25 cellular contexts compared by ENCODE assay signal in genomic region chr21:43693981-43694380, GRCh38.
"Had no signal": no experiment of that assay in that cellular context is flagged by ENCODE, and none has a peak within 500 bp of the region (broad histone marks: within the 10 kb centered on the region; RNA-seq: fewer than 3 reads in every experiment).

No MANE protein-coding gene starts in this region.

- H3K9me3 Mint-ChIP-seq: activated B cell treated with CpG ODN at 0.5 μM for 24 hours; effector memory CD8-positive, alpha-beta T cell; immature natural killer cell; mesothelial cell of epicardium had no signal

- ATAC-seq: activated CD4-positive, alpha-beta T cell treated with anti-CD3 and anti-CD28 coated beads for 36 hours; effector memory CD8-positive, alpha-beta T cell; esophagus mucosa; naive thymus-derived CD8-positive, alpha-beta T cell; stimulated activated naive CD8-positive, alpha-beta T cell treated with anti-CD3 and anti-CD28 coated beads, Interleukin-15, Interleukin-2, amounts not matched to agents 100 U/mL and 50 U/mL, for 24 hours had no signal

- H3K27ac ChIP-seq: adrenal gland, ascending aorta, brain microvascular endothelial cell, dorsolateral prefrontal cortex, hepatocyte, left ventricle myocardium inferior, upper lobe of left lung had no signal

- H3K27me3 ChIP-seq: adrenal gland, ascending aorta, brain microvascular endothelial cell, dorsolateral prefrontal cortex, hepatocyte, upper lobe of left lung had no signal

- H3K9me3 ChIP-seq: adrenal gland, ascending aorta, left ventricle myocardium inferior, upper lobe of left lung had no signal

- H3K4me3 ChIP-seq: adrenal gland, ascending aorta, dorsolateral prefrontal cortex, hepatocyte, left ventricle myocardium inferior, upper lobe of left lung had no signal

- H3K4me3 Mint-ChIP-seq: activated B cell treated with CpG ODN at 0.5 μM for 24 hours; activated CD4-positive, alpha-beta T cell treated with anti-CD3 and anti-CD28 coated beads for 36 hours; effector memory CD8-positive, alpha-beta T cell; immature natural killer cell; mesothelial cell of epicardium; naive thymus-derived CD8-positive, alpha-beta T cell had no signal

- H3K4me1 Mint-ChIP-seq: activated B cell treated with CpG ODN at 0.5 μM for 24 hours, immature natural killer cell, mesothelial cell of epicardium had no signal

- DNase-seq: activated B cell treated with CpG ODN at 0.5 μM for 24 hours; activated CD4-positive, alpha-beta T cell treated with anti-CD3 and anti-CD28 coated beads for 36 hours; activated CD4-positive, alpha-beta T cell treated with anti-CD3 and anti-CD28 coated beads, Interleukin-2, amount 50 U/mL, for 48 hours; activated CD8-positive, alpha-beta memory T cell treated with anti-CD3 and anti-CD28 coated beads, Interleukin-2, amount 50 U/mL, for 48 hours; activated gamma-delta T cell; activated naive CD4-positive, alpha-beta T cell treated with anti-CD3 and anti-CD28 coated beads, Interleukin-2, amount 50 U/mL, for 16 hours; activated T-cell treated with anti-CD3 and anti-CD28 coated beads, Interleukin-2, amount 50 U/mL, for 48 hours; adrenal gland; brain microvascular endothelial cell; effector memory CD8-positive, alpha-beta T cell; foreskin melanocyte; immature natural killer cell; left ventricle myocardium inferior; mammary epithelial cell; naive thymus-derived CD8-positive, alpha-beta T cell; stimulated activated CD4-positive, alpha-beta T cell treated with anti-CD3 and anti-CD28 coated beads, Interleukin-4, amount 100 ng/mL, for 4 hours; stimulated activated naive CD8-positive, alpha-beta T cell treated with anti-CD3 and anti-CD28 coated beads, Interleukin-15, Interleukin-2, amounts not matched to agents 100 U/mL and 50 U/mL, for 24 hours; T1000; upper lobe of left lung had no signal

- H3K4me1 ChIP-seq: adrenal gland, ascending aorta, left ventricle myocardium inferior, upper lobe of left lung had no signal

- H3K27me3 Mint-ChIP-seq: activated B cell treated with CpG ODN at 0.5 μM for 24 hours; activated CD4-positive, alpha-beta T cell treated with anti-CD3 and anti-CD28 coated beads for 36 hours; effector memory CD8-positive, alpha-beta T cell; naive thymus-derived CD8-positive, alpha-beta T cell; progenitor cell of endocrine pancreas had no signal

- H3K27ac Mint-ChIP-seq: activated B cell treated with CpG ODN at 0.5 μM for 24 hours; activated CD4-positive, alpha-beta T cell treated with anti-CD3 and anti-CD28 coated beads for 36 hours; effector memory CD8-positive, alpha-beta T cell; immature natural killer cell; mesothelial cell of epicardium; progenitor cell of endocrine pancreas had no signal
